ENCODE assay signal across 11 cellular contexts in the genomic region with DNA sequence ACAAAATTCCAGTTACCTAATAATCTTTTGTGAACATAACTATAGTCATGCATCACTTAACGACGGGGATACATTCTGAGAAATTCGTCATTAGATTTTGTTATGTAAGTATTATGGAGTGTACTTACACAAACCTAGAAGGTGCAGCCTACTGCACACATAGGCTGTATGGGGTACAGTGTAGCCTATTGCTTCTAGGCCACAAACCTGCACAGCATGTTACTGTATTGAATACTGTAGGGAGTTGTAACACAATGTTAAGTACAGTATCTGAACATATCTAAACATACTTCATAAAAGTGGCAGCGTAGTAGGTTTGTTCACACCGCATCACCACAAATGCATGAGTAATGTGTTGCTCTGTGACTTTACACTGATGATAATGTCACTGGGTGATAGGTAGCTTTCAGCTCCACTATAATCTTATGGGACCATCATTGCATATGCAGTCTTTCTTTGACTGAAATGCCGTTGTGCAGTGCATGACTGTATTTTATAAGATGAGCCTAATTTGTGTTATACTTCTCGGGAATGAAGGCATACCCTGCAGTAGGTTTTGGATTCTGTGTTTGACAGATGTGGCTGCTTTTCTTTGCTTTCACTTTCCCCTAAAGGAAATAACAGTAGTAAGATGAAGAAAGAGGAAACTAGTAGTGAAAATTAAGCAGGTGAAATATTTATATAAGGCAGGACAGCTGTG.
A peak's percentile ranks its signal among the peaks of the same experiment; 100 is the strongest.
DNase-seq lines count a peak whose midpoint lies in the region; ATAC-seq and TF ChIP-seq lines count a peak whose summit lies in the region.
"Had no signal": no experiment of that assay in that cellular context is flagged by ENCODE, and none has a peak within 500 bp of the region (broad histone marks: within the 10 kb centered on the region; RNA-seq: fewer than 3 reads in every experiment).

No MANE protein-coding gene starts in this region.

- H2BK12ac ChIP-seq in mesenchymal stem cell (ENCODE audit: low read length in 2 of 2): no peak overlapping the region

- H4K8ac ChIP-seq in mesenchymal stem cell (ENCODE audit: low read length): no peak overlapping the region

- DNase-seq in activated CD8-positive, alpha-beta T cell treated with anti-CD3 and anti-CD28 coated beads for 36 hours: peak; percentile 67
- no peak for DNase-seq in ecto neural progenitor cell (ENCODE audit: low spot score)
- DNase-seq in effector CD4-positive, alpha-beta T cell: no peak
- DNase-seq in mesenchymal stem cell: no peak
- DNase-seq in NCI-H446 treated with DMSO at 0.1 percent for 48 hours (lab: John Stamatoyannopoulos, UW): no peak
- DNase-seq: DMS53, foreskin melanocyte had no signal

- H2AFZ ChIP-seq in mesenchymal stem cell (ENCODE audit: low read depth, low read length): no peak overlapping the region

- H3K27me3 ChIP-seq in DOHH2 (ENCODE audit: control insufficient read depth, low read length): no peaks in the 10 kb centered on the region
- no peaks in the 10 kb centered on the region for H3K27me3 ChIP-seq in mesenchymal stem cell (ENCODE audit: control insufficient read depth in 1 of 2, insufficient read depth in 1 of 2, low read length in 2 of 2)

- H3K27me3 Mint-ChIP-seq in activated CD8-positive, alpha-beta T cell treated with anti-CD3 and anti-CD28 coated beads for 36 hours: no peaks in the 10 kb centered on the region

- peaks cover 55% of the 10 kb centered on the region for H3K4me1 ChIP-seq in DOHH2 (ENCODE audit: control insufficient read depth, low read length)
- no peaks in the 10 kb centered on the region for H3K4me1 ChIP-seq in mesenchymal stem cell (ENCODE audit: control insufficient read depth, insufficient read depth, low read depth, low read length)
- H3K4me1 ChIP-seq: prostate gland had no signal

- H3K9me3 ChIP-seq in DOHH2 (ENCODE audit: control insufficient read depth, insufficient read depth, low read length) (no peaks in the 10 kb centered on the region), mesenchymal stem cell (ENCODE audit: control insufficient read depth, low read length) (no peaks in the 10 kb centered on the region)
- H3K9me3 ChIP-seq: prostate gland had no signal

- H3K9me3 Mint-ChIP-seq in activated CD8-positive, alpha-beta T cell treated with anti-CD3 and anti-CD28 coated beads for 36 hours: no peaks in the 10 kb centered on the region

- peak overlapping the region; percentile 32 for H3K4me3 ChIP-seq in DOHH2 (ENCODE audit: low read length)
- H3K4me3 ChIP-seq in mesenchymal stem cell (ENCODE audit: insufficient read depth in 1 of 2, low read depth in 1 of 2, low read length in 2 of 2): no peak overlapping the region
- H3K4me3 ChIP-seq: prostate gland had no signal

- H3K4ac ChIP-seq in mesenchymal stem cell (ENCODE audit: low read depth in 1 of 2, low read length in 2 of 2): no peak overlapping the region

- H2AK5ac ChIP-seq in mesenchymal stem cell (ENCODE audit: low read length, severe bottlenecking): no peak overlapping the region

- peaks cover 4% of the 10 kb centered on the region for H3F3A ChIP-seq in DOHH2 (ENCODE audit: control insufficient read depth, insufficient read depth)

- H3K4me1 Mint-ChIP-seq in activated CD8-positive, alpha-beta T cell treated with anti-CD3 and anti-CD28 coated beads for 36 hours (ENCODE audit: low read depth): peaks cover 43% of the 10 kb centered on the region

- no peaks in the 10 kb centered on the region for H3K9me2 ChIP-seq in DOHH2 (replicated peaks; ENCODE audit: control insufficient read depth, low read length)

- WGBS in mesenchymal stem cell: 100% methylated on average over 7 of the region's 7 CpGs

- TF ChIP-seq CTCF in DOHH2 (IDR thresholded peaks at IDR 0.05; ENCODE audit: low read depth, low read length, poor library complexity, severe bottlenecking): no peak
- TF ChIP-seq CTCF in activated CD8-positive, alpha-beta T cell treated with anti-CD3 and anti-CD28 coated beads for 36 hours (IDR thresholded peaks at IDR 0.05): no peak

- no peaks in the 10 kb centered on the region for H3K36me3 ChIP-seq in DOHH2 (ENCODE audit: control insufficient read depth, low read length)
- peaks cover 0 to 6% of the 10 kb centered on the region in 2 experiments for H3K36me3 ChIP-seq in mesenchymal stem cell (ENCODE audit: control insufficient read depth in 1 of 2, insufficient read depth in 2 of 2, low read depth in 1 of 2, low read length in 2 of 2)
- H3K36me3 ChIP-seq: prostate gland had no signal

- H2BK15ac ChIP-seq in mesenchymal stem cell (ENCODE audit: low read depth, poor library complexity, severe bottlenecking): no peak overlapping the region

- H3K4me3 Mint-ChIP-seq in activated CD8-positive, alpha-beta T cell treated with anti-CD3 and anti-CD28 coated beads for 36 hours: peak overlapping the region; percentile 53

- no peak overlapping the region for H2BK5ac ChIP-seq in mesenchymal stem cell (ENCODE audit: low read depth, low read length, poor library complexity, severe bottlenecking)

- no peak overlapping the region for H2BK120ac ChIP-seq in mesenchymal stem cell (ENCODE audit: low read depth, low read length)

- H3K4me2 ChIP-seq in DOHH2 (ENCODE audit: low read length) (peak overlapping the region; percentile 52), mesenchymal stem cell (ENCODE audit: low read length, poor library complexity, severe bottlenecking) (no peak overlapping the region)

- no peaks in the 10 kb centered on the region for H3K79me2 ChIP-seq in DOHH2 (ENCODE audit: control insufficient read depth, low read length)

- H3K14ac ChIP-seq in mesenchymal stem cell (ENCODE audit: low read length in 2 of 2): no peak overlapping the region

- CTCF ChIA-PET in activated CD8-positive, alpha-beta T cell treated with anti-CD3 and anti-CD28 coated beads for 36 hours (lab: Charles Lee): no interaction called here

- H3K27ac Mint-ChIP-seq in activated CD8-positive, alpha-beta T cell treated with anti-CD3 and anti-CD28 coated beads for 36 hours: peak overlapping the region; percentile 82

- H3K27ac ChIP-seq in DOHH2 (ENCODE audit: low read depth, low read length): peak overlapping the region; percentile 12; the same call in 1 of the 2 replicates
- H3K27ac ChIP-seq in mesenchymal stem cell (ENCODE audit: low read length, poor library complexity, severe bottlenecking): no peak overlapping the region
- H3K27ac ChIP-seq: prostate gland had no signal

- no peaks in the 10 kb centered on the region for H4K20me1 ChIP-seq in DOHH2 (ENCODE audit: control insufficient read depth, insufficient read depth, low read depth, low read length)

- peaks cover 11% of the 10 kb centered on the region for H3K36me3 Mint-ChIP-seq in activated CD8-positive, alpha-beta T cell treated with anti-CD3 and anti-CD28 coated beads for 36 hours (ENCODE audit: low read depth)

- H4K91ac ChIP-seq in mesenchymal stem cell (ENCODE audit: low read length): no peak overlapping the region

- H3K18ac ChIP-seq in mesenchymal stem cell (ENCODE audit: low read depth in 1 of 2, low read length in 2 of 2): no peak overlapping the region

- intact Hi-C loops in activated CD8-positive, alpha-beta T cell treated with anti-CD3 and anti-CD28 coated beads for 36 hours (cut with micrococcal nuclease): no loop called here

- POLR2A ChIA-PET in activated CD8-positive, alpha-beta T cell treated with anti-CD3 and anti-CD28 coated beads for 36 hours (lab: Charles Lee): interaction anchor here (1.4 kb wide), 1 partner anchor 38 kb away, joined by 3 read pairs; no protein-coding TSS in a partner anchor

- H3K23ac ChIP-seq in mesenchymal stem cell (ENCODE audit: low read length in 2 of 2): no peak overlapping the region

- H3K9ac ChIP-seq in mesenchymal stem cell (ENCODE audit: low read length): no peak overlapping the region

- peak; percentile 95 for ATAC-seq in GM19395 (IDR thresholded peaks at IDR 0.05; ENCODE audit: unreplicated experiment)
- ATAC-seq in HG03066 (IDR thresholded peaks at IDR 0.05; ENCODE audit: low read depth, unreplicated experiment): peak; percentile 80
- peak; percentile 86 for ATAC-seq in activated CD8-positive, alpha-beta T cell treated with anti-CD3 and anti-CD28 coated beads for 36 hours

- peaks cover 2% of the 10 kb centered on the region for H3K79me1 ChIP-seq in mesenchymal stem cell (replicated peaks; ENCODE audit: low read length, poor library complexity, severe bottlenecking)
